Comparison of ENCODE assay signal across 2 cellular contexts in the genomic region with DNA sequence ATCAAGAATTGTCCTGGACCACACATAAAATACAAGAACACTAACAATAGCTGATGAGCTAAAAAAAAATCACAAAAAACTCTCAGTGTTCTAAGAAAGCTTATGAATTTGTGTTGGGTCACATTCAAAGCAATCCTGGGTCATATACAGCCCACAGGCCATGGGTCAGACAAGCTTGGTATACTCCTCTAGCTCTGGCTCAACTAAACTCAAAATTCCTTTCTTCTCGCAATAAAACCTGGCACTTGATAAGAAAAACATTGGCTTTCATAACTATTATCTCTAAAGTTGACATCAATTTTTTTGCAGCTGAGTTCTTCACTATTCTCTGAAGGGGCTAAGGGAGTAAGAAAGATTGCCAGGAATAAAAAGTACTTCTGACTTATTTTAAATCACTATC.
TF ChIP-seq lines count a peak whose summit lies in the region.

No MANE protein-coding gene starts in this region.

TF ChIP-seq in GM12878, 131 proteins besides CTCF, POLR2A, EP300 and RAD21 (continues in another document):
- no peak for TF ChIP-seq TCF7 (IDR thresholded peaks at IDR 0.05; ENCODE audit: borderline replicate concordance)
- TF ChIP-seq, protein P1, sequence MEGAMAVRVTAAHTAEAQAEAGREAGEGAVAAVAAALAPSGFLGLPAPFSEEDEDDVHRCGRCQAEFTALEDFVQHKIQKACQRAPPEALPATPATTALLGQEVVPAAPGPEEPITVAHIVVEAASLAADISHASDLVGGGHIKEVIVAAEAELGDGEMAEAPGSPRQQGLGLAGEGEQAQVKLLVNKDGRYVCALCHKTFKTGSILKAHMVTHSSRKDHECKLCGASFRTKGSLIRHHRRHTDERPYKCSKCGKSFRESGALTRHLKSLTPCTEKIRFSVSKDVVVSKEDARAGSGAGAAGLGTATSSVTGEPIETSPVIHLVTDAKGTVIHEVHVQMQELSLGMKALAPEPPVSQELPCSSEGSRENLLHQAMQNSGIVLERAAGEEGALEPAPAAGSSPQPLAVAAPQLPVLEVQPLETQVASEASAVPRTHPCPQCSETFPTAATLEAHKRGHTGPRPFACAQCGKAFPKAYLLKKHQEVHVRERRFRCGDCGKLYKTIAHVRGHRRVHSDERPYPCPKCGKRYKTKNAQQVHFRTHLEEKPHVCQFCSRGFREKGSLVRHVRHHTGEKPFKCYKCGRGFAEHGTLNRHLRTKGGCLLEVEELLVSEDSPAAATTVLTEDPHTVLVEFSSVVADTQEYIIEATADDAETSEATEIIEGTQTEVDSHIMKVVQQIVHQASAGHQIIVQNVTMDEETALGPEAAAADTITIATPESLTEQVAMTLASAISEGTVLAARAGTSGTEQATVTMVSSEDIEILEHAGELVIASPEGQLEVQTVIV (IDR thresholded peaks at IDR 0.05; ENCODE audit: borderline replicate concordance, partially characterized antibody), result no peak
- no peak for TF ChIP-seq SREBF1 (IDR thresholded peaks at IDR 0.05; ENCODE audit: low read length)
- TF ChIP-seq, protein P2, sequence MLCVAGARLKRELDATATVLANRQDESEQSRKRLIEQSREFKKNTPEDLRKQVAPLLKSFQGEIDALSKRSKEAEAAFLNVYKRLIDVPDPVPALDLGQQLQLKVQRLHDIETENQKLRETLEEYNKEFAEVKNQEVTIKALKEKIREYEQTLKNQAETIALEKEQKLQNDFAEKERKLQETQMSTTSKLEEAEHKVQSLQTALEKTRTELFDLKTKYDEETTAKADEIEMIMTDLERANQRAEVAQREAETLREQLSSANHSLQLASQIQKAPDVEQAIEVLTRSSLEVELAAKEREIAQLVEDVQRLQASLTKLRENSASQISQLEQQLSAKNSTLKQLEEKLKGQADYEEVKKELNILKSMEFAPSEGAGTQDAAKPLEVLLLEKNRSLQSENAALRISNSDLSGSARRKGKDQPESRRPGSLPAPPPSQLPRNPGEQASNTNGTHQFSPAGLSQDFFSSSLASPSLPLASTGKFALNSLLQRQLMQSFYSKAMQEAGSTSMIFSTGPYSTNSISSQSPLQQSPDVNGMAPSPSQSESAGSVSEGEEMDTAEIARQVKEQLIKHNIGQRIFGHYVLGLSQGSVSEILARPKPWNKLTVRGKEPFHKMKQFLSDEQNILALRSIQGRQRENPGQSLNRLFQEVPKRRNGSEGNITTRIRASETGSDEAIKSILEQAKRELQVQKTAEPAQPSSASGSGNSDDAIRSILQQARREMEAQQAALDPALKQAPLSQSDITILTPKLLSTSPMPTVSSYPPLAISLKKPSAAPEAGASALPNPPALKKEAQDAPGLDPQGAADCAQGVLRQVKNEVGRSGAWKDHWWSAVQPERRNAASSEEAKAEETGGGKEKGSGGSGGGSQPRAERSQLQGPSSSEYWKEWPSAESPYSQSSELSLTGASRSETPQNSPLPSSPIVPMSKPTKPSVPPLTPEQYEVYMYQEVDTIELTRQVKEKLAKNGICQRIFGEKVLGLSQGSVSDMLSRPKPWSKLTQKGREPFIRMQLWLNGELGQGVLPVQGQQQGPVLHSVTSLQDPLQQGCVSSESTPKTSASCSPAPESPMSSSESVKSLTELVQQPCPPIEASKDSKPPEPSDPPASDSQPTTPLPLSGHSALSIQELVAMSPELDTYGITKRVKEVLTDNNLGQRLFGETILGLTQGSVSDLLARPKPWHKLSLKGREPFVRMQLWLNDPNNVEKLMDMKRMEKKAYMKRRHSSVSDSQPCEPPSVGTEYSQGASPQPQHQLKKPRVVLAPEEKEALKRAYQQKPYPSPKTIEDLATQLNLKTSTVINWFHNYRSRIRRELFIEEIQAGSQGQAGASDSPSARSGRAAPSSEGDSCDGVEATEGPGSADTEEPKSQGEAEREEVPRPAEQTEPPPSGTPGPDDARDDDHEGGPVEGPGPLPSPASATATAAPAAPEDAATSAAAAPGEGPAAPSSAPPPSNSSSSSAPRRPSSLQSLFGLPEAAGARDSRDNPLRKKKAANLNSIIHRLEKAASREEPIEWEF (IDR thresholded peaks at IDR 0.05; ENCODE audit: insufficient replicate concordance, low read depth, low read length), result no peak
- TF ChIP-seq, protein P3, sequence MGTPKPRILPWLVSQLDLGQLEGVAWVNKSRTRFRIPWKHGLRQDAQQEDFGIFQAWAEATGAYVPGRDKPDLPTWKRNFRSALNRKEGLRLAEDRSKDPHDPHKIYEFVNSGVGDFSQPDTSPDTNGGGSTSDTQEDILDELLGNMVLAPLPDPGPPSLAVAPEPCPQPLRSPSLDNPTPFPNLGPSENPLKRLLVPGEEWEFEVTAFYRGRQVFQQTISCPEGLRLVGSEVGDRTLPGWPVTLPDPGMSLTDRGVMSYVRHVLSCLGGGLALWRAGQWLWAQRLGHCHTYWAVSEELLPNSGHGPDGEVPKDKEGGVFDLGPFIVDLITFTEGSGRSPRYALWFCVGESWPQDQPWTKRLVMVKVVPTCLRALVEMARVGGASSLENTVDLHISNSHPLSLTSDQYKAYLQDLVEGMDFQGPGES (IDR thresholded peaks at IDR 0.05), result no peak
- TF ChIP-seq, protein P4, sequence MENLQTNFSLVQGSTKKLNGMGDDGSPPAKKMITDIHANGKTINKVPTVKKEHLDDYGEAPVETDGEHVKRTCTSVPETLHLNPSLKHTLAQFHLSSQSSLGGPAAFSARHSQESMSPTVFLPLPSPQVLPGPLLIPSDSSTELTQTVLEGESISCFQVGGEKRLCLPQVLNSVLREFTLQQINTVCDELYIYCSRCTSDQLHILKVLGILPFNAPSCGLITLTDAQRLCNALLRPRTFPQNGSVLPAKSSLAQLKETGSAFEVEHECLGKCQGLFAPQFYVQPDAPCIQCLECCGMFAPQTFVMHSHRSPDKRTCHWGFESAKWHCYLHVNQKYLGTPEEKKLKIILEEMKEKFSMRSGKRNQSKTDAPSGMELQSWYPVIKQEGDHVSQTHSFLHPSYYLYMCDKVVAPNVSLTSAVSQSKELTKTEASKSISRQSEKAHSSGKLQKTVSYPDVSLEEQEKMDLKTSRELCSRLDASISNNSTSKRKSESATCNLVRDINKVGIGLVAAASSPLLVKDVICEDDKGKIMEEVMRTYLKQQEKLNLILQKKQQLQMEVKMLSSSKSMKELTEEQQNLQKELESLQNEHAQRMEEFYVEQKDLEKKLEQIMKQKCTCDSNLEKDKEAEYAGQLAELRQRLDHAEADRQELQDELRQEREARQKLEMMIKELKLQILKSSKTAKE (IDR thresholded peaks at IDR 0.05; ENCODE audit: low read depth, poor library complexity, severe bottlenecking), result no peak
- no peak for TF ChIP-seq POLR2AphosphoS2 (IDR thresholded peaks at IDR 0.05; ENCODE audit: low read depth, low read length)
- TF ChIP-seq, protein P5, sequence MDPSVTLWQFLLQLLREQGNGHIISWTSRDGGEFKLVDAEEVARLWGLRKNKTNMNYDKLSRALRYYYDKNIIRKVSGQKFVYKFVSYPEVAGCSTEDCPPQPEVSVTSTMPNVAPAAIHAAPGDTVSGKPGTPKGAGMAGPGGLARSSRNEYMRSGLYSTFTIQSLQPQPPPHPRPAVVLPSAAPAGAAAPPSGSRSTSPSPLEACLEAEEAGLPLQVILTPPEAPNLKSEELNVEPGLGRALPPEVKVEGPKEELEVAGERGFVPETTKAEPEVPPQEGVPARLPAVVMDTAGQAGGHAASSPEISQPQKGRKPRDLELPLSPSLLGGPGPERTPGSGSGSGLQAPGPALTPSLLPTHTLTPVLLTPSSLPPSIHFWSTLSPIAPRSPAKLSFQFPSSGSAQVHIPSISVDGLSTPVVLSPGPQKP (IDR thresholded peaks at IDR 0.05; ENCODE audit: low read depth, low read length), result no peak

TF ChIP-seq in SK-N-SH, 30 proteins besides CTCF, POLR2A, EP300 and RAD21:
- no peak for TF ChIP-seq RXRA (IDR thresholded peaks at IDR 0.05; ENCODE audit: borderline replicate concordance, low read depth)
- no peak for TF ChIP-seq TEAD4 (IDR thresholded peaks at IDR 0.05; ENCODE audit: borderline replicate concordance, insufficient read depth)
